14 cellular contexts compared by ENCODE assay signal in genomic region chr9:133823189-133824105, GRCh38.
DNase-seq lines count a peak whose midpoint lies in the region; ATAC-seq and TF ChIP-seq lines count a peak whose summit lies in the region.
"Had no signal": no experiment of that assay in that cellular context is flagged by ENCODE, and none has a peak within 500 bp of the region (broad histone marks: within the 10 kb centered on the region; RNA-seq: fewer than 3 reads in every experiment).

No MANE protein-coding gene starts in this region.

- H3K4me1 Mint-ChIP-seq in dendritic cell treated with granulocyte-macrophage colony-stimulating factor and Interleukin-4, amounts not matched to agents 40 ng/mL and 50 ng/mL, for 4 days (ENCODE audit: low read depth) = peaks cover 47% of the 10 kb centered on the region
- peaks cover 75% of the 10 kb centered on the region for H3K4me1 Mint-ChIP-seq in stimulated activated memory B cell treated with anti-CD40 and anti-IgM and Interleukin-4, amounts not matched to agents 10 μg/mL and 1 μg/mL and 100 μg/mL, for 72 hours
- H3K4me1 Mint-ChIP-seq in progenitor cell of endocrine pancreas (ENCODE audit: low read depth) = no peaks in the 10 kb centered on the region
- H3K4me1 Mint-ChIP-seq: natural killer cell had no signal

- no peaks in the 10 kb centered on the region for H3K9me3 Mint-ChIP-seq in dendritic cell treated with granulocyte-macrophage colony-stimulating factor and Interleukin-4, amounts not matched to agents 40 ng/mL and 50 ng/mL, for 4 days
- no peaks in the 10 kb centered on the region for H3K9me3 Mint-ChIP-seq in stimulated activated memory B cell treated with anti-CD40 and anti-IgM and Interleukin-4, amounts not matched to agents 10 μg/mL and 1 μg/mL and 100 μg/mL, for 72 hours
- H3K9me3 Mint-ChIP-seq in progenitor cell of endocrine pancreas (ENCODE audit: low read depth) = no peaks in the 10 kb centered on the region
- H3K9me3 Mint-ChIP-seq: natural killer cell had no signal

- H3K4me3 Mint-ChIP-seq in dendritic cell treated with granulocyte-macrophage colony-stimulating factor and Interleukin-4, amounts not matched to agents 40 ng/mL and 50 ng/mL, for 4 days = no peak overlapping the region
- peak overlapping the region; percentile 44 for H3K4me3 Mint-ChIP-seq in stimulated activated memory B cell treated with anti-CD40 and anti-IgM and Interleukin-4, amounts not matched to agents 10 μg/mL and 1 μg/mL and 100 μg/mL, for 72 hours
- no peak overlapping the region for H3K4me3 Mint-ChIP-seq in progenitor cell of endocrine pancreas (ENCODE audit: low read depth)
- H3K4me3 Mint-ChIP-seq: natural killer cell had no signal

- peaks cover 0 to 24% of the 10 kb centered on the region in 2 experiments; a peak in 2 of 4 replicates for H3K4me1 ChIP-seq in SK-N-SH (ENCODE audit: control insufficient read depth in 1 of 2, insufficient read depth in 2 of 2, low read depth in 1 of 2, low read length in 1 of 2)
- H3K4me1 ChIP-seq: breast epithelium, upper lobe of left lung had no signal

- TF ChIP-seq EP300 in SK-N-SH (IDR thresholded peaks at IDR 0.05; ENCODE audit: borderline replicate concordance in 1 of 2, low read depth in 1 of 2, low read length in 1 of 2) = no peak

- no peaks in the 10 kb centered on the region for H3K27me3 ChIP-seq in SK-N-SH (ENCODE audit: insufficient read depth)
- H3K27me3 ChIP-seq: breast epithelium, upper lobe of left lung had no signal

- TF ChIP-seq CTCF in SK-N-SH (IDR thresholded peaks at IDR 0.05) (no peak), progenitor cell of endocrine pancreas (IDR thresholded peaks at IDR 0.05; ENCODE audit: unreplicated experiment) (no peak)

- intact Hi-C loops in dendritic cell treated with granulocyte-macrophage colony-stimulating factor and Interleukin-4, amounts not matched to agents 40 ng/mL and 50 ng/mL, for 4 days (cut with micrococcal nuclease) = no loop called here

- peaks cover 7% of the 10 kb centered on the region; the same call in 1 of the 2 replicates for H3K79me2 ChIP-seq in SK-N-SH (ENCODE audit: insufficient read depth)

- no peak for ATAC-seq in SK-N-SH treated with all-trans-retinoic acid at 6 μM for 48 hours
- peak; percentile 32 for ATAC-seq in HG02798 (IDR thresholded peaks at IDR 0.05; ENCODE audit: poor library complexity, unreplicated experiment)
- peak; percentile 80 for ATAC-seq in stimulated activated memory B cell treated with anti-CD40 and anti-IgM and Interleukin-4, amounts not matched to agents 10 μg/mL and 1 μg/mL and 100 μg/mL, for 72 hours
- ATAC-seq: natural killer cell, Panc1 had no signal

- no peak for TF ChIP-seq RAD21 in SK-N-SH (IDR thresholded peaks at IDR 0.05; ENCODE audit: low read length)

- no peaks in the 10 kb centered on the region for H3K9me2 ChIP-seq in SK-N-SH

- no peak overlapping the region for H3K4me3 ChIP-seq in SK-N-SH (ENCODE audit: low read depth in 2 of 2, low read length in 1 of 2)
- H3K4me3 ChIP-seq: breast epithelium, skin epidermis, upper lobe of left lung had no signal

- no peak overlapping the region for H3K9ac ChIP-seq in SK-N-SH

- no peak overlapping the region for H3K27ac ChIP-seq in SK-N-SH (ENCODE audit: low read depth in 2 of 2, low read length in 1 of 2)
- H3K27ac ChIP-seq: breast epithelium had no signal

- no peak overlapping the region for H3K4me2 ChIP-seq in SK-N-SH

- CTCF ChIA-PET in SK-N-SH (lab: Yijun Ruan, JAX) = no interaction called here

- H3K27me3 Mint-ChIP-seq in dendritic cell treated with granulocyte-macrophage colony-stimulating factor and Interleukin-4, amounts not matched to agents 40 ng/mL and 50 ng/mL, for 4 days = no peaks in the 10 kb centered on the region
- no peaks in the 10 kb centered on the region for H3K27me3 Mint-ChIP-seq in stimulated activated memory B cell treated with anti-CD40 and anti-IgM and Interleukin-4, amounts not matched to agents 10 μg/mL and 1 μg/mL and 100 μg/mL, for 72 hours
- no peaks in the 10 kb centered on the region for H3K27me3 Mint-ChIP-seq in progenitor cell of endocrine pancreas

- H3F3A ChIP-seq in SK-N-SH (replicated peaks; ENCODE audit: insufficient read depth) = no peaks in the 10 kb centered on the region

- no peak overlapping the region for H2AFZ ChIP-seq in SK-N-SH (ENCODE audit: low read depth)

- H3K36me3 Mint-ChIP-seq in dendritic cell treated with granulocyte-macrophage colony-stimulating factor and Interleukin-4, amounts not matched to agents 40 ng/mL and 50 ng/mL, for 4 days (ENCODE audit: low read depth) = peaks cover 28% of the 10 kb centered on the region
- peaks cover 18% of the 10 kb centered on the region for H3K36me3 Mint-ChIP-seq in stimulated activated memory B cell treated with anti-CD40 and anti-IgM and Interleukin-4, amounts not matched to agents 10 μg/mL and 1 μg/mL and 100 μg/mL, for 72 hours
- peaks cover 10% of the 10 kb centered on the region for H3K36me3 Mint-ChIP-seq in progenitor cell of endocrine pancreas (ENCODE audit: insufficient read depth)
- H3K36me3 Mint-ChIP-seq: natural killer cell had no signal

- H3K36me3 ChIP-seq in SK-N-SH (replicated peaks in 1 of 2; ENCODE audit: control insufficient read depth in 1 of 2, insufficient read depth in 2 of 2, low read length in 1 of 2) = peaks cover 0 to 5% of the 10 kb centered on the region in 2 experiments
- H3K36me3 ChIP-seq: breast epithelium, upper lobe of left lung had no signal

- H3K9me3 ChIP-seq in SK-N-SH = no peaks in the 10 kb centered on the region
- H3K9me3 ChIP-seq: breast epithelium, upper lobe of left lung had no signal

- POLR2A ChIA-PET in SK-N-SH (lab: Yijun Ruan, JAX) = no interaction called here

- DNase-seq in SK-N-SH (no peak), T-helper 1 cell (no peak), progenitor cell of endocrine pancreas (ENCODE audit: low spot score, unreplicated experiment) (no peak), NCI-H82 (lab: John Stamatoyannopoulos, UW) (no peak)
- DNase-seq: left cardiac atrium, natural killer cell had no signal

- 92% methylated on average over 26 of the region's 29 CpGs for WGBS in SK-N-SH (ENCODE audit: low lambda C conversion rate)

- H4K20me1 ChIP-seq in SK-N-SH (ENCODE audit: insufficient read depth) = peaks cover 7% of the 10 kb centered on the region; the same call in 1 of the 2 replicates

- H3K27ac Mint-ChIP-seq in dendritic cell treated with granulocyte-macrophage colony-stimulating factor and Interleukin-4, amounts not matched to agents 40 ng/mL and 50 ng/mL, for 4 days = peak overlapping the region; percentile 49
- H3K27ac Mint-ChIP-seq in stimulated activated memory B cell treated with anti-CD40 and anti-IgM and Interleukin-4, amounts not matched to agents 10 μg/mL and 1 μg/mL and 100 μg/mL, for 72 hours = peak overlapping the region; percentile 95
- H3K27ac Mint-ChIP-seq in progenitor cell of endocrine pancreas = no peak overlapping the region
- H3K27ac Mint-ChIP-seq: natural killer cell had no signal

TF ChIP-seq in SK-N-SH treated with all-trans-retinoic acid at 6 μM for 48 hours, 23 proteins besides CTCF, POLR2A, EP300 and RAD21:
- TF ChIP-seq ZFP3 (CRISPR knock-in tag; IDR thresholded peaks at IDR 0.05) (peak; percentile 97), POU6F1 (CRISPR knock-in tag; IDR thresholded peaks at IDR 0.05; ENCODE audit: borderline replicate concordance, low read depth) (no peak)

TF ChIP-seq in SK-N-SH, 30 proteins besides CTCF, POLR2A, EP300 and RAD21:
- TF ChIP-seq IRF3 (IDR thresholded peaks at IDR 0.05; ENCODE audit: low read depth, low read length) (no peak), TEAD4 (IDR thresholded peaks at IDR 0.05; ENCODE audit: borderline replicate concordance, insufficient read depth) (no peak), NFIC (IDR thresholded peaks at IDR 0.05; ENCODE audit: borderline replicate concordance) (no peak), PBX3 (IDR thresholded peaks at IDR 0.05) (no peak), GABPA (IDR thresholded peaks at IDR 0.05; ENCODE audit: low read depth) (no peak), TCF12 (IDR thresholded peaks at IDR 0.05) (no peak), RXRA (IDR thresholded peaks at IDR 0.05; ENCODE audit: borderline replicate concordance, low read depth) (no peak), SMC3 (IDR thresholded peaks at IDR 0.05; ENCODE audit: low read depth, low read length) (no peak), FOXJ3 (CRISPR knock-in tag; IDR thresholded peaks at IDR 0.05) (no peak)
- TF ChIP-seq, protein P1, sequence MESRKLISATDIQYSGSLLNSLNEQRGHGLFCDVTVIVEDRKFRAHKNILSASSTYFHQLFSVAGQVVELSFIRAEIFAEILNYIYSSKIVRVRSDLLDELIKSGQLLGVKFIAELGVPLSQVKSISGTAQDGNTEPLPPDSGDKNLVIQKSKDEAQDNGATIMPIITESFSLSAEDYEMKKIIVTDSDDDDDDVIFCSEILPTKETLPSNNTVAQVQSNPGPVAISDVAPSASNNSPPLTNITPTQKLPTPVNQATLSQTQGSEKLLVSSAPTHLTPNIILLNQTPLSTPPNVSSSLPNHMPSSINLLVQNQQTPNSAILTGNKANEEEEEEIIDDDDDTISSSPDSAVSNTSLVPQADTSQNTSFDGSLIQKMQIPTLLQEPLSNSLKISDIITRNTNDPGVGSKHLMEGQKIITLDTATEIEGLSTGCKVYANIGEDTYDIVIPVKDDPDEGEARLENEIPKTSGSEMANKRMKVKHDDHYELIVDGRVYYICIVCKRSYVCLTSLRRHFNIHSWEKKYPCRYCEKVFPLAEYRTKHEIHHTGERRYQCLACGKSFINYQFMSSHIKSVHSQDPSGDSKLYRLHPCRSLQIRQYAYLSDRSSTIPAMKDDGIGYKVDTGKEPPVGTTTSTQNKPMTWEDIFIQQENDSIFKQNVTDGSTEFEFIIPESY (IDR thresholded peaks at IDR 0.05; ENCODE audit: borderline replicate concordance, low read depth) = no peak
TF ChIP-seq in SK-N-SH: peak in this region for 0.
